ENCODE assay signal across 2 cellular contexts in the genomic region with DNA sequence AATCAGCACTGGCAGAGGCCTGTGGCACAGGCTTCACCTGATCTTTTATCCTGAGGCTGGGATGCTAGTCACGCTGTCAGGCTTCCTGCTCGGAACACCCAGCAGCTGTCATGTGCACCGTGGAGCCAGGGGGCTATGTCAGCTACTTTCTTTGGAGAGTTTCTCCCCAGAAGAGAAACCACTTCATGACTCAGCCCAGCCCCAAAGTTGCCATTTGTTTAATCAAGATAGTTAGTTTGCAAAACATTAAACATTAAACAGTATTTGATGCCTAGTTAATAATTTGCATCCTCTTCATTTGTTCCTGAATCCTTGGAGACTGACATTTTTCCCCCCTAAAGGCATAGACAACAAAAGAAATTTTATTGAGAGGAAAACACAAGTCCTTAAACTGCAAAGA.
TF ChIP-seq lines count a peak whose summit lies in the region.

A gene (plus strand): TSS at position 331 of the 400 bp plus-strand sequence. CDS start 69 bp downstream, at position 400.

TF ChIP-seq in endothelial cell of umbilical vein, 7 proteins besides CTCF, POLR2A, EP300 and RAD21:
- TF ChIP-seq POLR2AphosphoS5 (IDR thresholded peaks at IDR 0.05; ENCODE audit: insufficient read depth, low read depth, low read length) (no peak), EZH2 (IDR thresholded peaks at IDR 0.05; ENCODE audit: borderline replicate concordance, low read depth, low read length, severe bottlenecking) (no peak)
- TF ChIP-seq, protein P1, sequence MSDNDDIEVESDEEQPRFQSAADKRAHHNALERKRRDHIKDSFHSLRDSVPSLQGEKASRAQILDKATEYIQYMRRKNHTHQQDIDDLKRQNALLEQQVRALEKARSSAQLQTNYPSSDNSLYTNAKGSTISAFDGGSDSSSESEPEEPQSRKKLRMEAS (IDR thresholded peaks at IDR 0.05; ENCODE audit: insufficient read depth, insufficient read length) = no peak
TF ChIP-seq in endothelial cell of umbilical vein: peak in this region for 0.

TF ChIP-seq in HepG2, 621 proteins besides CTCF, POLR2A, EP300 and RAD21:
- TF ChIP-seq ZSCAN31 (CRISPR knock-in tag; IDR thresholded peaks at IDR 0.05; ENCODE audit: low read depth) = no peak
- no peak for TF ChIP-seq SETDB1 (CRISPR knock-in tag; IDR thresholded peaks at IDR 0.05; ENCODE audit: borderline replicate concordance)
- no peak for TF ChIP-seq ZNF335 (CRISPR knock-in tag; IDR thresholded peaks at IDR 0.05)
- TF ChIP-seq, protein P2, sequence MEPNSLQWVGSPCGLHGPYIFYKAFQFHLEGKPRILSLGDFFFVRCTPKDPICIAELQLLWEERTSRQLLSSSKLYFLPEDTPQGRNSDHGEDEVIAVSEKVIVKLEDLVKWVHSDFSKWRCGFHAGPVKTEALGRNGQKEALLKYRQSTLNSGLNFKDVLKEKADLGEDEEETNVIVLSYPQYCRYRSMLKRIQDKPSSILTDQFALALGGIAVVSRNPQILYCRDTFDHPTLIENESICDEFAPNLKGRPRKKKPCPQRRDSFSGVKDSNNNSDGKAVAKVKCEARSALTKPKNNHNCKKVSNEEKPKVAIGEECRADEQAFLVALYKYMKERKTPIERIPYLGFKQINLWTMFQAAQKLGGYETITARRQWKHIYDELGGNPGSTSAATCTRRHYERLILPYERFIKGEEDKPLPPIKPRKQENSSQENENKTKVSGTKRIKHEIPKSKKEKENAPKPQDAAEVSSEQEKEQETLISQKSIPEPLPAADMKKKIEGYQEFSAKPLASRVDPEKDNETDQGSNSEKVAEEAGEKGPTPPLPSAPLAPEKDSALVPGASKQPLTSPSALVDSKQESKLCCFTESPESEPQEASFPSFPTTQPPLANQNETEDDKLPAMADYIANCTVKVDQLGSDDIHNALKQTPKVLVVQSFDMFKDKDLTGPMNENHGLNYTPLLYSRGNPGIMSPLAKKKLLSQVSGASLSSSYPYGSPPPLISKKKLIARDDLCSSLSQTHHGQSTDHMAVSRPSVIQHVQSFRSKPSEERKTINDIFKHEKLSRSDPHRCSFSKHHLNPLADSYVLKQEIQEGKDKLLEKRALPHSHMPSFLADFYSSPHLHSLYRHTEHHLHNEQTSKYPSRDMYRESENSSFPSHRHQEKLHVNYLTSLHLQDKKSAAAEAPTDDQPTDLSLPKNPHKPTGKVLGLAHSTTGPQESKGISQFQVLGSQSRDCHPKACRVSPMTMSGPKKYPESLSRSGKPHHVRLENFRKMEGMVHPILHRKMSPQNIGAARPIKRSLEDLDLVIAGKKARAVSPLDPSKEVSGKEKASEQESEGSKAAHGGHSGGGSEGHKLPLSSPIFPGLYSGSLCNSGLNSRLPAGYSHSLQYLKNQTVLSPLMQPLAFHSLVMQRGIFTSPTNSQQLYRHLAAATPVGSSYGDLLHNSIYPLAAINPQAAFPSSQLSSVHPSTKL (CRISPR knock-in tag; IDR thresholded peaks at IDR 0.05) = no peak
- TF ChIP-seq ZNF510 (CRISPR knock-in tag; IDR thresholded peaks at IDR 0.05; ENCODE audit: low read depth) = no peak
- no peak for TF ChIP-seq SUZ12 (IDR thresholded peaks at IDR 0.05; ENCODE audit: low read depth, low read length)
- no peak for TF ChIP-seq GTF2F1 (IDR thresholded peaks at IDR 0.05; ENCODE audit: low read length)
